In genomic region chr14:39731912-39732311, GRCh38 we compare ENCODE assay signal across 11 cellular contexts.
A peak's percentile ranks its signal among the peaks of the same experiment; 100 is the strongest.
DNase-seq lines count a peak whose midpoint lies in the region; ATAC-seq and TF ChIP-seq lines count a peak whose summit lies in the region.
"Had no signal": no experiment of that assay in that cellular context is flagged by ENCODE, and none has a peak within 500 bp of the region (broad histone marks: within the 10 kb centered on the region; RNA-seq: fewer than 3 reads in every experiment).

No MANE protein-coding gene starts in this region.

- H3K4me2 ChIP-seq in GM23248 (ENCODE audit: unreplicated experiment) = no peak overlapping the region

- H3F3A ChIP-seq in GM23248 (ENCODE audit: insufficient read depth) = no peaks in the 10 kb centered on the region

- H4K20me1 ChIP-seq in GM23248 (ENCODE audit: insufficient read depth) = no peaks in the 10 kb centered on the region

- peak; percentile 5 for DNase-seq in CMK (ENCODE audit: low read depth)
- peak; percentile 27 for DNase-seq in GM12865 (ENCODE audit: low read depth)
- DNase-seq in WERI-Rb-1 = peak; percentile 22
- no peak for DNase-seq in GM23248
- no peak for DNase-seq in heart right ventricle
- DNase-seq in UCSD-AML1 (lab: John Stamatoyannopoulos, UW; ENCODE audit: unreplicated experiment) = no peak
- DNase-seq: amygdala, NCI-H2081 treated with DMSO at 0.1 percent for 48 hours had no signal

- H3K9me2 ChIP-seq in GM23248 (ENCODE audit: insufficient read depth) = no peaks in the 10 kb centered on the region

- H3K36me3 ChIP-seq in WERI-Rb-1 = no peaks in the 10 kb centered on the region
- H3K36me3 ChIP-seq in GM23248 (ENCODE audit: low read depth) = no peaks in the 10 kb centered on the region
- H3K36me3 ChIP-seq in heart right ventricle = no peaks in the 10 kb centered on the region
- H3K36me3 ChIP-seq: HAP-1 had no signal

- H3K9me3 ChIP-seq in WERI-Rb-1 (ENCODE audit: severe bottlenecking) = no peaks in the 10 kb centered on the region
- H3K9me3 ChIP-seq in GM23248 (ENCODE audit: low read depth) = no peaks in the 10 kb centered on the region
- H3K9me3 ChIP-seq in heart right ventricle = peaks cover 0 to 7% (median 0%) of the 10 kb centered on the region in 11 donors
- H3K9me3 ChIP-seq: HAP-1 had no signal

- WGBS in GM23248 (ENCODE audit: low coverage in 1 of 2, low lambda C conversion rate in 2 of 2, missing lambda C conversion rate in 2 of 2), 2 experiments = 30 to 32% methylated on average over 2 of the region's 2 CpGs
- 74 to 79% methylated on average over 2 of the region's 2 CpGs for WGBS in heart right ventricle, 2 donors

- no peak overlapping the region for H2AFZ ChIP-seq in GM23248

- H3K27ac ChIP-seq in WERI-Rb-1 (no peak overlapping the region), GM23248 (no peak overlapping the region), heart right ventricle (no peak overlapping the region)

- ATAC-seq in HG03442 (IDR thresholded peaks at IDR 0.05; ENCODE audit: unreplicated experiment) (peak; percentile 78), heart right ventricle (no peak), HG03097 (IDR thresholded peaks at IDR 0.05; ENCODE audit: low FRiP score, unreplicated experiment) (no peak)

- H3K27me3 ChIP-seq in WERI-Rb-1 (ENCODE audit: insufficient read depth, low read depth, severe bottlenecking) (peaks cover 6% of the 10 kb centered on the region), GM23248 (replicated peaks; ENCODE audit: insufficient read depth) (no peaks in the 10 kb centered on the region), heart right ventricle (no peaks in the 10 kb centered on the region)

- H3K4me3 ChIP-seq in GM12865 (ENCODE audit: low read depth, low read length) = no peak overlapping the region
- H3K4me3 ChIP-seq in WERI-Rb-1 (ENCODE audit: low read depth, low read length) = no peak overlapping the region
- H3K4me3 ChIP-seq in GM23248 = no peak overlapping the region
- H3K4me3 ChIP-seq in heart right ventricle = no peak overlapping the region
- H3K4me3 ChIP-seq: HAP-1 had no signal

- intact Hi-C loops in heart right ventricle (cut with DNase I) = no loop called here

- in situ Hi-C loops in GM23248 (cut with MboI) = no loop called here

- H3K9ac ChIP-seq in GM23248 = no peak overlapping the region

- H3K79me2 ChIP-seq in GM23248 (ENCODE audit: insufficient read depth) = no peaks in the 10 kb centered on the region

- TF ChIP-seq CTCF in GM12865 (IDR thresholded peaks at IDR 0.05; ENCODE audit: insufficient read depth, low read depth, low read length, missing control alignments) (peak; percentile 26), WERI-Rb-1 (IDR thresholded peaks at IDR 0.05; ENCODE audit: low read depth, low read length) (peak; percentile 59), heart right ventricle (IDR thresholded peaks at IDR 0.05) (no peak)

- H3K4me1 ChIP-seq in GM23248 (ENCODE audit: insufficient read depth) = no peaks in the 10 kb centered on the region
- no peaks in the 10 kb centered on the region for H3K4me1 ChIP-seq in heart right ventricle
- H3K4me1 ChIP-seq: HAP-1 had no signal

Comparison
In these comparisons a context has a peak if more than half of its experiments do, and no peak if none do; other contexts are left out.
1. DNase-seq: peak in CMK (single experiment), GM12865 (single experiment) and WERI-Rb-1 (single experiment); none in GM23248 (single experiment), heart right ventricle (0 of 2) and UCSD-AML1 (single experiment).
2. CTCF ChIP-seq: peak in GM12865 (single experiment) and WERI-Rb-1 (single experiment); none in heart right ventricle (0 of 9).